9 cellular contexts compared by ENCODE assay signal in the genomic region with DNA sequence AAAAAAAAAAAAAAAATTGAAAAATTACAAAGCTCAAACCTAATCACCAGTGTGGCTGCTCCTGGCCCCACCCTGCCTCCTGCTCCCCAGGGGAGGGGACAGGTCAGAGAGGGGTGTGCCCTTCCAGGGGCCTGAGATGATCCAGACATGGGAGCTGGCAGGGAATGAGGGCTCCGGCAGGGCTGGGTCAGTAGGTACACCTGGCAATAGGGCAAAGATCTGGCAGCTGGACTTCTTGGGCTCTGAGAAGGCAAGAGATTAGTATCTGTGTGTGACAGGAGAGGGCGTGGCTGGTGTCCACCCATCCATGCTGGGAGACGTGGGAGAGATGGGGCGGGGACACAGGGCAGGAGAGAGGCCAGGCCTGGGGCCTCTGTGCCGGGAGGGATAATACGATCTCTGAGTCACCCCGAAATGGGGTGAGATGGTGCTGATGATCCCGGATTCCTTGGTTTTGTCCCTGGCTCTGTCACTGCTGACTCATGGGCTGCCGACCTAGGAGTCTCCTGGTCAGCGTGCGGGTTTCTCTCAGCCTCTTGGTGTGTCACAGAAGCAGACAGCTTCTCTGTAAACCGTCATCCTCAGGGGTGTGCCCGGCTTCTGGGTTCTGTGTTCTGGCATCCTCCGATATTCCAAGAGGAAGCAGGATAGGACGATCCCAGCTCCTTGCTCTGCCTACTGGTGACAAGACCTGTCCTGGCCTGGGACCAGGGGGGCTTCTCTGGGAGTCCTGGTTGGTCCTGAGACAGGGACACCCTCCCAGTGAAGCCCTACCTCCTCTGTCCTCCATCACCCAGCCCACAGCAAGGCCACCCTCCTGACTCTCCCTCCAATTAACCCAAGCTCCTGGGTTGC. TPM values are rescaled to one million over a fixed set of nuclear protein-coding genes. Genes with fewer than 3 reads are reported as not detected.
DNase-seq lines count a peak whose midpoint lies in the region; ATAC-seq, FAIRE-seq and TF ChIP-seq lines count a peak whose summit lies in the region.
"Had no signal": no experiment of that assay in that cellular context is flagged by ENCODE, and none has a peak within 500 bp of the region (broad histone marks: within the 10 kb centered on the region; RNA-seq: fewer than 3 reads in every experiment).

No MANE protein-coding gene starts in this region.

- no peaks in the 10 kb centered on the region for H3K36me3 ChIP-seq in skeletal muscle satellite cell (ENCODE audit: insufficient read depth, low read length)

- peaks cover 11 to 12% of the 10 kb centered on the region in 2 donors for H3K4me1 Mint-ChIP-seq in effector memory CD8-positive, alpha-beta T cell (ENCODE audit: low read depth in 2 of 2)

- no peaks in the 10 kb centered on the region for H3K36me3 Mint-ChIP-seq in effector memory CD8-positive, alpha-beta T cell (ENCODE audit: insufficient read depth)

- H3K27me3 Mint-ChIP-seq in effector memory CD8-positive, alpha-beta T cell = peaks cover 41 to 70% of the 10 kb centered on the region in 2 donors

- no peaks in the 10 kb centered on the region for H3K9me3 ChIP-seq in skeletal muscle satellite cell (replicated peaks; ENCODE audit: low read length)

- no peaks in the 10 kb centered on the region for H3K27me3 ChIP-seq in skeletal muscle satellite cell (ENCODE audit: control insufficient read depth, insufficient read depth, low read length)

- peak overlapping the region; percentile 77 for H3K4me2 ChIP-seq in skeletal muscle satellite cell (ENCODE audit: low read length)

- H3K4me1 ChIP-seq in skeletal muscle satellite cell (ENCODE audit: control insufficient read depth, insufficient read depth, low read length) = peaks cover 23% of the 10 kb centered on the region

- peak; percentile 74 for FAIRE-seq in H54 (lab: Jason Lieb, UNC)

- no peak overlapping the region for H3K27ac Mint-ChIP-seq in effector memory CD8-positive, alpha-beta T cell

- peak overlapping the region; percentile 62 for H3K9ac ChIP-seq in skeletal muscle satellite cell (ENCODE audit: low read depth, low read length)

- DNase-seq in H54 (ENCODE audit: insufficient read length, low spot score) (peak; percentile 96), RKO (ENCODE audit: low spot score) (peak; percentile 97), fibroblast of gingiva (ENCODE audit: low read depth) (peak; percentile 90), NCI-H446 (lab: John Stamatoyannopoulos, UW) (no peak), midbrain (lab: John Stamatoyannopoulos, UW) (no peak), NOMO-1 (lab: John Stamatoyannopoulos, UW; ENCODE audit: unreplicated experiment in 2 of 2) (no peak)
- no peak for DNase-seq in effector memory CD8-positive, alpha-beta T cell

- peak overlapping the region; percentile 33 for H3K4me3 ChIP-seq in skeletal muscle satellite cell (ENCODE audit: low read length)

- no peak for TF ChIP-seq POLR2A in H54 (IDR thresholded peaks at IDR 0.05; ENCODE audit: low read depth, low read length)

- no peak overlapping the region for H3K4me3 Mint-ChIP-seq in effector memory CD8-positive, alpha-beta T cell
- H3K4me3 Mint-ChIP-seq: central memory CD8-positive, alpha-beta T cell had no signal

- no peaks in the 10 kb centered on the region for H3K9me3 Mint-ChIP-seq in effector memory CD8-positive, alpha-beta T cell
- H3K9me3 Mint-ChIP-seq: central memory CD8-positive, alpha-beta T cell had no signal

- no peak for ATAC-seq in effector memory CD8-positive, alpha-beta T cell (replicated peaks)

RNA-seq across cellular contexts. Expression of a gene that starts 8.2 kb away (rescaled TPM):
- total RNA-seq in skeletal muscle satellite cell (2012; rRNA removed) = 1.8 and 7.6 TPM in 2 replicates

RNA-seq across cellular contexts. Expression of a gene that starts 19.8 kb away (rescaled TPM):
- 2.5 and 13.3 TPM in 2 replicates for total RNA-seq in skeletal muscle satellite cell (2012; rRNA removed)

RNA-seq across cellular contexts. Expression of a gene that starts 38.4 kb away (rescaled TPM):
- total RNA-seq in skeletal muscle satellite cell (2012; rRNA removed) = not detected in 2 replicates

RNA-seq across cellular contexts. Expression of a gene that starts 52.5 kb away (rescaled TPM):
- not detected in 2 replicates for total RNA-seq in skeletal muscle satellite cell (2012; rRNA removed)

Comparison
In these comparisons a context has a peak if more than half of its experiments do, and no peak if none do; other contexts are left out.
1. DNase-seq: peak in H54 (single experiment), RKO (single experiment) and fibroblast of gingiva (single experiment); none in NCI-H446 (0 of 2), midbrain (single experiment), effector memory CD8-positive, alpha-beta T cell (0 of 3) and NOMO-1 (0 of 2).